In genomic region chr3:107943350-107943749, GRCh38 we compare ENCODE assay signal across 23 cellular contexts.
"Had no signal": no experiment of that assay in that cellular context is flagged by ENCODE, and none has a peak within 500 bp of the region (broad histone marks: within the 10 kb centered on the region; RNA-seq: fewer than 3 reads in every experiment).

No MANE protein-coding gene starts in this region.

- H3K27ac ChIP-seq: left lung, tibial artery, uterus had no signal

- H3K9me3 ChIP-seq: left lung, tibial artery, uterus had no signal

- H3K4me3 ChIP-seq: left lung, skin epidermis, tibial artery, uterus had no signal

- H3K27me3 Mint-ChIP-seq: activated B cell treated with CpG ODN at 0.5 μM for 24 hours; activated CD8-positive, alpha-beta memory T cell treated with anti-CD3 and anti-CD28 coated beads, Interleukin-2, amount 10 ng/mL, durations not matched to agents 7 days and 5 days; naive thymus-derived CD8-positive, alpha-beta T cell had no signal

- H3K27me3 ChIP-seq: left lung, tibial artery, uterus had no signal

- H3K36me3 ChIP-seq: left lung, tibial artery, uterus had no signal

- H3K27ac Mint-ChIP-seq: activated B cell treated with CpG ODN at 0.5 μM for 24 hours; activated CD8-positive, alpha-beta memory T cell treated with anti-CD3 and anti-CD28 coated beads, Interleukin-2, amount 10 ng/mL, durations not matched to agents 7 days and 5 days; activated naive CD8-positive, alpha-beta T cell treated with anti-CD3 and anti-CD28 coated beads for 36 hours; stimulated activated naive B cell treated with anti-CD40 and anti-IgM and Interleukin-4, amounts not matched to agents 10 μg/mL and 1 μg/mL and 100 μg/mL, for 72 hours had no signal

- DNase-seq: activated B cell treated with CpG ODN at 0.5 μM for 24 hours; activated CD4-positive, alpha-beta T cell treated with anti-CD3 and anti-CD28 coated beads, Interleukin-2, amount 50 U/mL, for 1 hour; activated CD8-positive, alpha-beta memory T cell treated with anti-CD3 and anti-CD28 coated beads, Interleukin-2, amount 10 ng/mL, durations not matched to agents 7 days and 5 days; activated effector memory CD4-positive, alpha-beta T cell treated with anti-CD3 and anti-CD28 coated beads, Interleukin-2, amount 50 U/mL, for 16 hours; activated naive CD8-positive, alpha-beta T cell treated with anti-CD3 and anti-CD28 coated beads for 36 hours; activated T-cell treated with anti-CD3 and anti-CD28 coated beads, Interleukin-2, amount 50 U/mL, for 1 hour; anterior cingulate cortex; cortex of kidney; effector CD4-positive, alpha-beta T cell; hippocampal formation; left lung; mammary epithelial cell; naive thymus-derived CD8-positive, alpha-beta T cell; nucleus accumbens; posterior cingulate gyrus; stimulated activated CD4-positive, alpha-beta T cell treated with anti-CD3 and anti-CD28 coated beads, Interleukin-15, amount 100 ng/mL, for 24 hours; stimulated activated CD4-positive, alpha-beta T cell treated with anti-CD3 and anti-CD28 coated beads, Interleukin-4, amount 100 ng/mL, for 1 hour; stimulated activated naive B cell treated with anti-CD40 and anti-IgM and Interleukin-4, amounts not matched to agents 10 μg/mL and 1 μg/mL and 100 μg/mL, for 72 hours; tibial artery; uterus had no signal

- H3K36me3 Mint-ChIP-seq: activated naive CD8-positive, alpha-beta T cell treated with anti-CD3 and anti-CD28 coated beads for 36 hours; naive thymus-derived CD8-positive, alpha-beta T cell; stimulated activated naive B cell treated with anti-CD40 and anti-IgM and Interleukin-4, amounts not matched to agents 10 μg/mL and 1 μg/mL and 100 μg/mL, for 72 hours had no signal

- H3K4me1 ChIP-seq: left lung, uterus had no signal

- H3K4me3 Mint-ChIP-seq: activated B cell treated with CpG ODN at 0.5 μM for 24 hours; activated CD8-positive, alpha-beta memory T cell treated with anti-CD3 and anti-CD28 coated beads, Interleukin-2, amount 10 ng/mL, durations not matched to agents 7 days and 5 days; activated naive CD8-positive, alpha-beta T cell treated with anti-CD3 and anti-CD28 coated beads for 36 hours; naive thymus-derived CD8-positive, alpha-beta T cell; stimulated activated naive B cell treated with anti-CD40 and anti-IgM and Interleukin-4, amounts not matched to agents 10 μg/mL and 1 μg/mL and 100 μg/mL, for 72 hours had no signal

- FAIRE-seq: endothelial cell of umbilical vein, keratinocyte had no signal

- ATAC-seq: activated CD8-positive, alpha-beta memory T cell treated with anti-CD3 and anti-CD28 coated beads, Interleukin-2, amount 10 ng/mL, durations not matched to agents 7 days and 5 days; naive thymus-derived CD8-positive, alpha-beta T cell; stimulated activated naive B cell treated with anti-CD40 and anti-IgM and Interleukin-4, amounts not matched to agents 10 μg/mL and 1 μg/mL and 100 μg/mL, for 72 hours had no signal

- H3K9me3 Mint-ChIP-seq: activated B cell treated with CpG ODN at 0.5 μM for 24 hours; activated naive CD8-positive, alpha-beta T cell treated with anti-CD3 and anti-CD28 coated beads for 36 hours; naive thymus-derived CD8-positive, alpha-beta T cell had no signal
